15 cellular contexts compared by ENCODE assay signal in genomic region chr3:2511356-2511755, GRCh38.
A peak's percentile ranks its signal among the peaks of the same experiment; 100 is the strongest.
DNase-seq lines count a peak whose midpoint lies in the region; ATAC-seq and TF ChIP-seq lines count a peak whose summit lies in the region.
"Had no signal": no experiment of that assay in that cellular context is flagged by ENCODE, and none has a peak within 500 bp of the region (broad histone marks: within the 10 kb centered on the region; RNA-seq: fewer than 3 reads in every experiment).

No MANE protein-coding gene starts in this region.

- no peak for TF ChIP-seq CTCF in CD14-positive monocyte (IDR thresholded peaks at IDR 0.05)

- H3K4me1 ChIP-seq in endocrine pancreas (ENCODE audit: control insufficient read depth, insufficient read depth, low read length), result peaks cover 13% of the 10 kb centered on the region

- H3K4me3 ChIP-seq in endocrine pancreas (ENCODE audit: control insufficient read depth, insufficient read depth, low read length), result peak overlapping the region; percentile 79
- H3K4me3 ChIP-seq: cardiac muscle cell had no signal

- intact Hi-C loops in CD14-positive monocyte (cut with micrococcal nuclease), result no loop called here

- H3K9me3 ChIP-seq in endocrine pancreas (ENCODE audit: control insufficient read depth, low read length), result no peaks in the 10 kb centered on the region
- H3K9me3 ChIP-seq: tibial nerve had no signal

- ATAC-seq in HG02759 (IDR thresholded peaks at IDR 0.05; ENCODE audit: unreplicated experiment), result no peak
- no peak for ATAC-seq in GM21381 (IDR thresholded peaks at IDR 0.05; ENCODE audit: unreplicated experiment)

- no peaks in the 10 kb centered on the region for H3K4me1 Mint-ChIP-seq in CD14-positive monocyte

- H3K36me3 ChIP-seq in endocrine pancreas (ENCODE audit: control insufficient read depth, insufficient read depth, low read length), result no peaks in the 10 kb centered on the region
- H3K36me3 ChIP-seq: cardiac muscle cell, tibial nerve had no signal

- peak; percentile 88 for DNase-seq in NCI-H1105 (lab: John Stamatoyannopoulos, UW)
- DNase-seq in NCI-H510A (lab: John Stamatoyannopoulos, UW), result peak; percentile 46
- peak; percentile 30 for DNase-seq in pons (ENCODE audit: low spot score)
- no peak for DNase-seq in GF-D8 (lab: John Stamatoyannopoulos, UW)
- DNase-seq in CD14-positive monocyte (ENCODE audit: low spot score), result no peak
- DNase-seq: activated CD4-positive, alpha-beta memory T cell treated with anti-CD3 and anti-CD28 coated beads for 36 hours; activated gamma-delta T cell treated with Interleukin-2 at 50 U/mL for 16 hours; Karpas-422; small intestine had no signal

- no peaks in the 10 kb centered on the region for H3K27me3 Mint-ChIP-seq in CD14-positive monocyte (ENCODE audit: low read depth in 3 of 3)
- H3K27me3 Mint-ChIP-seq: activated CD4-positive, alpha-beta memory T cell treated with anti-CD3 and anti-CD28 coated beads for 36 hours had no signal

- peaks cover 0 to 9% (median 0%) of the 10 kb centered on the region in 7 donors for H3K9me3 Mint-ChIP-seq in CD14-positive monocyte
- H3K9me3 Mint-ChIP-seq: activated CD4-positive, alpha-beta memory T cell treated with anti-CD3 and anti-CD28 coated beads for 36 hours; T-helper 2 cell treated with Interferon-gamma antibody and Interleukin-4, amounts not matched to agents 5 μg/mL and 100 μg/mL, for 36 hours had no signal

- H3K36me3 Mint-ChIP-seq in CD14-positive monocyte, result no peaks in the 10 kb centered on the region
- H3K36me3 Mint-ChIP-seq: activated CD4-positive, alpha-beta memory T cell treated with anti-CD3 and anti-CD28 coated beads for 36 hours had no signal

- no peak overlapping the region for H3K27ac Mint-ChIP-seq in CD14-positive monocyte
- H3K27ac Mint-ChIP-seq: activated CD4-positive, alpha-beta memory T cell treated with anti-CD3 and anti-CD28 coated beads for 36 hours; T-helper 2 cell treated with Interferon-gamma antibody and Interleukin-4, amounts not matched to agents 5 μg/mL and 100 μg/mL, for 36 hours had no signal

- H3K27me3 ChIP-seq in endocrine pancreas (ENCODE audit: control insufficient read depth, insufficient read depth, low read length), result no peaks in the 10 kb centered on the region
- H3K27me3 ChIP-seq: cardiac muscle cell, tibial nerve had no signal

- H3K9ac ChIP-seq in endocrine pancreas (ENCODE audit: control insufficient read depth, insufficient read depth, low read length), result peak overlapping the region; percentile 4

- H3K4me3 Mint-ChIP-seq in CD14-positive monocyte, result no peak overlapping the region
- H3K4me3 Mint-ChIP-seq: activated CD4-positive, alpha-beta memory T cell treated with anti-CD3 and anti-CD28 coated beads for 36 hours; T-helper 2 cell treated with Interferon-gamma antibody and Interleukin-4, amounts not matched to agents 5 μg/mL and 100 μg/mL, for 36 hours had no signal

Comparison
In these comparisons a context has a peak if more than half of its experiments do, and no peak if none do; other contexts are left out.
1. DNase-seq: peak in NCI-H1105 (single experiment), NCI-H510A (single experiment) and pons (single experiment); none in GF-D8 (single experiment) and CD14-positive monocyte (single experiment).